In genomic region chr9:3401556-3401955, GRCh38 we compare ENCODE assay signal across 11 cellular contexts.
A peak's percentile ranks its signal among the peaks of the same experiment; 100 is the strongest.
DNase-seq lines count a peak whose midpoint lies in the region; FAIRE-seq and TF ChIP-seq lines count a peak whose summit lies in the region.
"Had no signal": no experiment of that assay in that cellular context is flagged by ENCODE, and none has a peak within 500 bp of the region (broad histone marks: within the 10 kb centered on the region; RNA-seq: fewer than 3 reads in every experiment).

No MANE protein-coding gene starts in this region.

- DNase-seq in H54 (ENCODE audit: insufficient read length, low spot score) (no peak), NCI-H187 treated with DMSO at 0.1 percent for 48 hours (lab: John Stamatoyannopoulos, UW) (peak; percentile 12), SW480 (ENCODE audit: low spot score) (peak; percentile 96), neural progenitor cell (ENCODE audit: low spot score) (peak; percentile 73), EL (no peak)
- no peak for DNase-seq in stimulated activated CD4-positive, alpha-beta T cell treated with anti-CD3 and anti-CD28 coated beads, Interleukin-15, amount 100 ng/mL, for 24 hours
- DNase-seq in T-helper 2 cell treated with Interferon-gamma antibody and Interleukin-4, amounts not matched to agents 5 μg/mL and 100 μg/mL, for 36 hours (ENCODE audit: low spot score): no peak
- DNase-seq: stimulated activated CD4-positive, alpha-beta T cell treated with anti-CD3 and anti-CD28 coated beads, Interleukin-4, amount 100 ng/mL, for 4 hours; stomach had no signal

- H3K4me1 Mint-ChIP-seq in neural progenitor cell: peaks cover 7% of the 10 kb centered on the region
- peaks cover 14% of the 10 kb centered on the region for H3K4me1 Mint-ChIP-seq in T-helper 2 cell treated with Interferon-gamma antibody and Interleukin-4, amounts not matched to agents 5 μg/mL and 100 μg/mL, for 36 hours (ENCODE audit: low read depth)

- no peaks in the 10 kb centered on the region for H4K20me1 ChIP-seq in neural progenitor cell (ENCODE audit: low read depth)

- H2AFZ ChIP-seq in neural progenitor cell (replicated peaks): no peak overlapping the region

- H3K27me3 ChIP-seq in neural progenitor cell: no peaks in the 10 kb centered on the region
- H3K27me3 ChIP-seq: stomach had no signal

- peaks cover 16% of the 10 kb centered on the region for H3K36me3 Mint-ChIP-seq in neural progenitor cell
- peaks cover 14% of the 10 kb centered on the region for H3K36me3 Mint-ChIP-seq in T-helper 2 cell treated with Interferon-gamma antibody and Interleukin-4, amounts not matched to agents 5 μg/mL and 100 μg/mL, for 36 hours (ENCODE audit: low read depth)

- H3K27ac Mint-ChIP-seq in neural progenitor cell: no peak overlapping the region
- H3K27ac Mint-ChIP-seq in T-helper 2 cell treated with Interferon-gamma antibody and Interleukin-4, amounts not matched to agents 5 μg/mL and 100 μg/mL, for 36 hours: no peak overlapping the region

- H3K27me3 Mint-ChIP-seq in neural progenitor cell (ENCODE audit: insufficient read depth, low read depth): no peaks in the 10 kb centered on the region
- no peaks in the 10 kb centered on the region for H3K27me3 Mint-ChIP-seq in T-helper 2 cell treated with Interferon-gamma antibody and Interleukin-4, amounts not matched to agents 5 μg/mL and 100 μg/mL, for 36 hours (ENCODE audit: low read depth)

- no peak overlapping the region for H3K4me3 Mint-ChIP-seq in neural progenitor cell
- H3K4me3 Mint-ChIP-seq in T-helper 2 cell treated with Interferon-gamma antibody and Interleukin-4, amounts not matched to agents 5 μg/mL and 100 μg/mL, for 36 hours: no peak overlapping the region

- TF ChIP-seq CTCF in neural progenitor cell (IDR thresholded peaks at IDR 0.05): no peak

- TF ChIP-seq POLR2A in H54 (IDR thresholded peaks at IDR 0.05; ENCODE audit: low read depth, low read length): no peak

- H3F3A ChIP-seq in neural progenitor cell (ENCODE audit: low read depth): peaks cover 6% of the 10 kb centered on the region

- peak overlapping the region; percentile 74 for H3K27ac ChIP-seq in neural progenitor cell
- H3K27ac ChIP-seq: prostate gland, RWPE1, stomach had no signal

- H3K4me2 ChIP-seq in neural progenitor cell: peak overlapping the region; percentile 73

- peak overlapping the region; percentile 18 for H3K4me3 ChIP-seq in neural progenitor cell
- H3K4me3 ChIP-seq: prostate gland, stomach had no signal

- no peaks in the 10 kb centered on the region for H3K36me3 ChIP-seq in neural progenitor cell
- H3K36me3 ChIP-seq: prostate gland, stomach had no signal

- no peaks in the 10 kb centered on the region for H3K9me3 Mint-ChIP-seq in neural progenitor cell
- H3K9me3 Mint-ChIP-seq in T-helper 2 cell treated with Interferon-gamma antibody and Interleukin-4, amounts not matched to agents 5 μg/mL and 100 μg/mL, for 36 hours: peaks cover 9% of the 10 kb centered on the region

- peaks cover 48% of the 10 kb centered on the region for H3K79me2 ChIP-seq in neural progenitor cell (ENCODE audit: low read depth)

- H3K9ac ChIP-seq in neural progenitor cell: no peak overlapping the region

- H3K9me3 ChIP-seq in neural progenitor cell (ENCODE audit: low read depth): no peaks in the 10 kb centered on the region
- H3K9me3 ChIP-seq: prostate gland, stomach had no signal

- peaks cover 50% of the 10 kb centered on the region for H3K4me1 ChIP-seq in neural progenitor cell
- H3K4me1 ChIP-seq: prostate gland had no signal

- FAIRE-seq in H54 (lab: Jason Lieb, UNC): peak; percentile 90

Comparison
In these comparisons a context has a peak if more than half of its experiments do, and no peak if none do; other contexts are left out.
1. DNase-seq: peak in NCI-H187 treated with DMSO at 0.1 percent for 48 hours (single experiment), SW480 (single experiment) and neural progenitor cell (single experiment); none in H54 (single experiment), stimulated activated CD4-positive, alpha-beta T cell treated with anti-CD3 and anti-CD28 coated beads, Interleukin-15, amount 100 ng/mL, for 24 hours (single experiment), T-helper 2 cell treated with Interferon-gamma antibody and Interleukin-4, amounts not matched to agents 5 μg/mL and 100 μg/mL, for 36 hours (single experiment) and EL (single experiment).